ENCODE assay signal across 25 cellular contexts in the genomic region with DNA sequence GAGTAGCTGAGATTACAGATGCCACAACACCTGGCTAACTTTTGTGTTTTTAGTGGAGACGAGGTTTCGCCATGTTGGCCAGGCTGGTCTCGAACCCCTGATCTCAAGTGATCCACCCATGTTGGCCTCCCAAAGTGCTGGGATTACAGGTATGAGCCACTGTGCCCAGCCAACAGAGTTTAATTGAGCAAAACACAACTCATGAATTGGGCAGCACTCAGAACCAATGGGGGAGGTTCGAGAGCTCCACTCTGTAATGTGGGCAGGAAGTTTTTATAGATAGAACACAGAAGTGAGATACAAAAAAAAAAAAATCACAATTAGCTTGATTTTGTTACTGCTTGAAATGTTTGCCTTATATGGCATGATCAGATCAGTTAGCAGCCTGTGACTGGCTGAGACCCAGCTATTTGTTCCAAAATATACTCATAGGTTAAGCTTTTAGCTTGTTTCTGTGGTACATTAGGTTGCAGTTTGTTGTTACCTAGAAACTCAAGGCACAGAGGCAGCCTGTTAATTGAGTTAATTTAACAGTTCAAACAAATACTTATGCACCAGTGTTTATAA. TPM values are rescaled to one million over a fixed set of nuclear protein-coding genes. Genes with fewer than 3 reads are reported as not detected.
DNase-seq lines count a peak whose midpoint lies in the region; ATAC-seq and TF ChIP-seq lines count a peak whose summit lies in the region.
"Had no signal": no experiment of that assay in that cellular context is flagged by ENCODE, and none has a peak within 500 bp of the region (broad histone marks: within the 10 kb centered on the region; RNA-seq: fewer than 3 reads in every experiment).

No MANE protein-coding gene starts in this region.

- no peak overlapping the region for H3K4me2 ChIP-seq in smooth muscle cell

- no peak overlapping the region for H3K4me3 ChIP-seq in naive thymus-derived CD4-positive, alpha-beta T cell (ENCODE audit: low read length)
- H3K4me3 ChIP-seq in smooth muscle cell: no peak overlapping the region
- H3K4me3 ChIP-seq: GM12878 had no signal

- no peaks in the 10 kb centered on the region for H4K20me1 ChIP-seq in smooth muscle cell (ENCODE audit: low read depth)

- peaks cover 0 to 5% of the 10 kb centered on the region in 2 donors for H3K4me1 ChIP-seq in naive thymus-derived CD4-positive, alpha-beta T cell (ENCODE audit: control insufficient read depth in 2 of 2, insufficient read depth in 2 of 2, low read length in 2 of 2)
- peaks cover 3% of the 10 kb centered on the region for H3K4me1 ChIP-seq in smooth muscle cell (ENCODE audit: low read depth)

- no peak overlapping the region for H3K9ac ChIP-seq in smooth muscle cell (ENCODE audit: low read depth)

- H3K27ac ChIP-seq in naive thymus-derived CD4-positive, alpha-beta T cell (ENCODE audit: low read depth, low read length): no peak overlapping the region
- H3K27ac ChIP-seq in smooth muscle cell (ENCODE audit: low read depth): no peak overlapping the region
- H3K27ac ChIP-seq: C4-2B had no signal

- peaks cover 14% of the 10 kb centered on the region for H3K4me1 Mint-ChIP-seq in activated naive CD4-positive, alpha-beta T cell treated with anti-CD3 and anti-CD28 coated beads, Interleukin-2, amount 50 U/mL, for 24 hours
- peaks cover 9% of the 10 kb centered on the region for H3K4me1 Mint-ChIP-seq in activated naive CD4-positive, alpha-beta T cell treated with anti-CD3 and anti-CD28 coated beads, Interleukin-2, amount 10 ng/mL, durations not matched to agents 7 days and 5 days
- peaks cover 17% of the 10 kb centered on the region for H3K4me1 Mint-ChIP-seq in brain
- H3K4me1 Mint-ChIP-seq in naive thymus-derived CD4-positive, alpha-beta T cell: peaks cover 6 to 18% (median 13%) of the 10 kb centered on the region in 7 donors
- H3K4me1 Mint-ChIP-seq in type B pancreatic cell (ENCODE audit: unreplicated experiment): peaks cover 12% of the 10 kb centered on the region

- H3K36me3 Mint-ChIP-seq in activated naive CD4-positive, alpha-beta T cell treated with anti-CD3 and anti-CD28 coated beads, Interleukin-2, amount 50 U/mL, for 24 hours: peaks cover 3% of the 10 kb centered on the region
- peaks cover 6% of the 10 kb centered on the region for H3K36me3 Mint-ChIP-seq in activated naive CD4-positive, alpha-beta T cell treated with anti-CD3 and anti-CD28 coated beads, Interleukin-2, amount 10 ng/mL, durations not matched to agents 7 days and 5 days
- H3K36me3 Mint-ChIP-seq in brain (no peaks in the 10 kb centered on the region), type B pancreatic cell (peaks cover 7% of the 10 kb centered on the region)
- peaks cover 0 to 7% (median 0%) of the 10 kb centered on the region in 5 donors for H3K36me3 Mint-ChIP-seq in naive thymus-derived CD4-positive, alpha-beta T cell

- no peaks in the 10 kb centered on the region for H3K79me2 ChIP-seq in smooth muscle cell (ENCODE audit: low read depth)

- 88% methylated on average over 4 of the region's 4 CpGs for WGBS in smooth muscle cell (ENCODE audit: low lambda C conversion rate)

- CTCF ChIA-PET in activated naive CD4-positive, alpha-beta T cell treated with anti-CD3 and anti-CD28 coated beads, Interleukin-2, amount 10 ng/mL, durations not matched to agents 7 days and 5 days (lab: Charles Lee): interaction anchor here (1.5 to 5.3 kb wide), 3 partner anchors 17 to 202 kb away, joined by 3 to 47 read pairs (median 17); no protein-coding TSS in a partner anchor
- CTCF ChIA-PET in naive thymus-derived CD4-positive, alpha-beta T cell (lab: Charles Lee): interaction anchor here (1.0 kb wide), 1 partner anchor 464 kb away, joined by 3 read pairs; no protein-coding TSS in a partner anchor

- no peak for ATAC-seq in naive thymus-derived CD4-positive, alpha-beta T cell
- ATAC-seq: GM12878, Panc1 had no signal

- DNase-seq in activated naive CD4-positive, alpha-beta T cell treated with anti-CD3 and anti-CD28 coated beads, Interleukin-2, amount 10 ng/mL, durations not matched to agents 7 days and 5 days: no peak
- no peak for DNase-seq in naive thymus-derived CD4-positive, alpha-beta T cell
- DNase-seq in type B pancreatic cell (ENCODE audit: extremely low spot score, unreplicated experiment) (no peak), NCI-H2196 treated with DMSO at 0.1 percent for 48 hours (lab: John Stamatoyannopoulos, UW; ENCODE audit: unreplicated experiment) (no peak), inferior parietal cortex (ENCODE audit: extremely low spot score) (no peak), smooth muscle cell (lab: John Stamatoyannopoulos, UW; ENCODE audit: unreplicated experiment) (no peak)
- DNase-seq: 8988T, AML-193, DMS 273 treated with DMSO at 0.1 percent for 48 hours, DMS79 treated with DMSO at 0.1 percent for 48 hours, H7, HFFc6, Kasumi-1, NCI-H1694, NCI-H2081, NCI-H2171, NCI-H524 treated with DMSO at 0.1 percent for 48 hours, NCI-H82 had no signal

- H3K9me3 ChIP-seq in naive thymus-derived CD4-positive, alpha-beta T cell (ENCODE audit: control insufficient read depth in 2 of 3, low read length in 3 of 3): peaks cover 0 to 18% (median 8%) of the 10 kb centered on the region in 3 experiments
- peaks cover 6% of the 10 kb centered on the region for H3K9me3 ChIP-seq in smooth muscle cell (replicated peaks; ENCODE audit: low read depth)

- H3K9me3 Mint-ChIP-seq in activated naive CD4-positive, alpha-beta T cell treated with anti-CD3 and anti-CD28 coated beads, Interleukin-2, amount 50 U/mL, for 24 hours: no peaks in the 10 kb centered on the region
- H3K9me3 Mint-ChIP-seq in activated naive CD4-positive, alpha-beta T cell treated with anti-CD3 and anti-CD28 coated beads, Interleukin-2, amount 10 ng/mL, durations not matched to agents 7 days and 5 days: peaks cover 9% of the 10 kb centered on the region
- H3K9me3 Mint-ChIP-seq in brain: peaks cover 9 to 22% (median 14%) of the 10 kb centered on the region in 5 experiments
- peaks cover 0 to 26% (median 6%) of the 10 kb centered on the region in 11 donors for H3K9me3 Mint-ChIP-seq in naive thymus-derived CD4-positive, alpha-beta T cell
- peaks cover 3% of the 10 kb centered on the region for H3K9me3 Mint-ChIP-seq in type B pancreatic cell

- peaks cover 21% of the 10 kb centered on the region for H3K27me3 Mint-ChIP-seq in activated naive CD4-positive, alpha-beta T cell treated with anti-CD3 and anti-CD28 coated beads, Interleukin-2, amount 50 U/mL, for 24 hours
- H3K27me3 Mint-ChIP-seq in activated naive CD4-positive, alpha-beta T cell treated with anti-CD3 and anti-CD28 coated beads, Interleukin-2, amount 10 ng/mL, durations not matched to agents 7 days and 5 days: peaks cover 75% of the 10 kb centered on the region
- peaks cover 50% of the 10 kb centered on the region for H3K27me3 Mint-ChIP-seq in brain
- H3K27me3 Mint-ChIP-seq in naive thymus-derived CD4-positive, alpha-beta T cell: peaks cover 24 to 33% (median 26%) of the 10 kb centered on the region in 5 donors
- peaks cover 35% of the 10 kb centered on the region for H3K27me3 Mint-ChIP-seq in type B pancreatic cell

- peaks cover 4 to 19% of the 10 kb centered on the region in 2 donors for H3K27me3 ChIP-seq in naive thymus-derived CD4-positive, alpha-beta T cell (ENCODE audit: control insufficient read depth in 2 of 2, insufficient read depth in 2 of 2, low read length in 2 of 2)
- peaks cover 68% of the 10 kb centered on the region for H3K27me3 ChIP-seq in smooth muscle cell (ENCODE audit: low read depth)

- intact Hi-C loops in naive thymus-derived CD4-positive, alpha-beta T cell (cut with micrococcal nuclease): loop anchor here (5.0 to 10.0 kb wide), 3 partner anchors 95 to 465 kb away; no protein-coding TSS in a partner anchor

- TF ChIP-seq CTCF in brain (conservative IDR thresholded peaks at IDR 0.05) (no peak), type B pancreatic cell (conservative IDR thresholded peaks at IDR 0.05) (no peak), smooth muscle cell (IDR thresholded peaks at IDR 0.05; ENCODE audit: borderline replicate concordance, insufficient read depth, poor library complexity, severe bottlenecking) (no peak)

- no peaks in the 10 kb centered on the region for H3K36me3 ChIP-seq in naive thymus-derived CD4-positive, alpha-beta T cell (ENCODE audit: control insufficient read depth in 2 of 3, insufficient read depth in 3 of 3, low read length in 3 of 3)
- H3K36me3 ChIP-seq in smooth muscle cell (ENCODE audit: low read depth): no peaks in the 10 kb centered on the region

- no peak overlapping the region for H2AFZ ChIP-seq in smooth muscle cell (ENCODE audit: low read depth)

- H3K4me3 Mint-ChIP-seq in activated naive CD4-positive, alpha-beta T cell treated with anti-CD3 and anti-CD28 coated beads, Interleukin-2, amount 50 U/mL, for 24 hours: peak overlapping the region; percentile 75
- no peak overlapping the region for H3K4me3 Mint-ChIP-seq in activated naive CD4-positive, alpha-beta T cell treated with anti-CD3 and anti-CD28 coated beads, Interleukin-2, amount 10 ng/mL, durations not matched to agents 7 days and 5 days
- peak overlapping the region in 4 of 5 experiments; percentile 55 to 81 (median 78) for H3K4me3 Mint-ChIP-seq in brain
- H3K4me3 Mint-ChIP-seq in naive thymus-derived CD4-positive, alpha-beta T cell: peak overlapping the region in 7 of 10 donors; percentile 33 to 71 (median 50)
- peak overlapping the region; percentile 85 for H3K4me3 Mint-ChIP-seq in type B pancreatic cell
- H3K4me3 Mint-ChIP-seq: HFFc6 had no signal

- no peak overlapping the region for H3K27ac Mint-ChIP-seq in activated naive CD4-positive, alpha-beta T cell treated with anti-CD3 and anti-CD28 coated beads, Interleukin-2, amount 50 U/mL, for 24 hours
- no peak overlapping the region for H3K27ac Mint-ChIP-seq in activated naive CD4-positive, alpha-beta T cell treated with anti-CD3 and anti-CD28 coated beads, Interleukin-2, amount 10 ng/mL, durations not matched to agents 7 days and 5 days
- H3K27ac Mint-ChIP-seq in brain (no peak overlapping the region), type B pancreatic cell (peak overlapping the region; percentile 56)
- H3K27ac Mint-ChIP-seq in naive thymus-derived CD4-positive, alpha-beta T cell: peak overlapping the region in 2 of 9 donors; percentile 17 to 55
- H3K27ac Mint-ChIP-seq: HFFc6 had no signal

- POLR2A ChIA-PET in naive thymus-derived CD4-positive, alpha-beta T cell (lab: Charles Lee): no interaction called here

- H3F3A ChIP-seq in smooth muscle cell (ENCODE audit: low read depth): no peaks in the 10 kb centered on the region

RNA-seq across cellular contexts. Expression of gene P2RX2, which starts 1.4 kb away (rescaled TPM):
- polyA plus RNA-seq in brain (ENCODE audit: insufficient read depth, low read depth, low replicate concordance) (not detected), smooth muscle cell (not detected in 2 replicates)
- under 1 TPM in 1 of 5 experiments, not detected in 4; 0.32 TPM for total RNA-seq in naive thymus-derived CD4-positive, alpha-beta T cell
- polyA plus RNA-seq in naive thymus-derived CD4-positive, alpha-beta T cell: not detected
- total RNA-seq in type B pancreatic cell (ENCODE audit: low replicate concordance) (2.8 and 5.4 TPM in 2 replicates), smooth muscle cell (not detected in 2 replicates)
- total RNA-seq: GM12878, HFFc6, MCF 10A had no signal
- polyA plus RNA-seq: AG04450, GM12878 had no signal

RNA-seq across cellular contexts. Expression of gene LRCOL1, which starts 6.8 kb away (rescaled TPM):
- polyA plus RNA-seq in brain (ENCODE audit: insufficient read depth, low read depth, low replicate concordance): 0.46 TPM
- not detected for total RNA-seq in naive thymus-derived CD4-positive, alpha-beta T cell
- polyA plus RNA-seq in naive thymus-derived CD4-positive, alpha-beta T cell: not detected
- not detected in 2 replicates for total RNA-seq in type B pancreatic cell (ENCODE audit: low replicate concordance)
- not detected in 2 replicates for total RNA-seq in smooth muscle cell
- polyA plus RNA-seq in smooth muscle cell: not detected in 2 replicates
- total RNA-seq: GM12878, H7, MCF 10A had no signal
- polyA plus RNA-seq: GM12878 had no signal
